In genomic region chr2:46915811-46916630, GRCh38 we compare ENCODE assay signal across 8 cellular contexts. TPM values are rescaled to one million over a fixed set of nuclear protein-coding genes. Genes with fewer than 3 reads are reported as not detected.
A peak's percentile ranks its signal among the peaks of the same experiment; 100 is the strongest.
DNase-seq lines count a peak whose midpoint lies in the region; ATAC-seq, FAIRE-seq and TF ChIP-seq lines count a peak whose summit lies in the region.

No MANE protein-coding gene starts in this region.

- peak; percentile 90 for ATAC-seq in HG02610 (IDR thresholded peaks at IDR 0.05; ENCODE audit: unreplicated experiment)
- peak; percentile 88 for ATAC-seq in activated naive CD8-positive, alpha-beta T cell treated with anti-CD3 and anti-CD28 coated beads, Interleukin-2, amount 10 ng/mL, durations not matched to agents 7 days and 5 days (ENCODE audit: low read depth)
- peak; percentile 83 to 91 (median 86) for ATAC-seq in pancreas

- FAIRE-seq in pancreas (lab: Jason Lieb, UNC): no peak

- H3K4me1 ChIP-seq in cardiac muscle cell (ENCODE audit: low read depth) (peaks cover 6% of the 10 kb centered on the region), pancreas (peaks cover 0 to 23% (median 18%) of the 10 kb centered on the region in 3 donors), tibial artery (peaks cover 0 to 40% (median 25%) of the 10 kb centered on the region in 4 donors)

- H3K27ac Mint-ChIP-seq in activated naive CD8-positive, alpha-beta T cell treated with anti-CD3 and anti-CD28 coated beads, Interleukin-2, amount 10 ng/mL, durations not matched to agents 7 days and 5 days: peak overlapping the region; percentile 23

- no peaks in the 10 kb centered on the region for H3K27me3 Mint-ChIP-seq in activated naive CD8-positive, alpha-beta T cell treated with anti-CD3 and anti-CD28 coated beads, Interleukin-2, amount 10 ng/mL, durations not matched to agents 7 days and 5 days

- H3K36me3 ChIP-seq in cardiac muscle cell (no peaks in the 10 kb centered on the region), pancreas (peaks cover 0 to under 1% (median 0%) of the 10 kb centered on the region in 3 donors), tibial artery (peaks cover under 1 to 4% (median 3%) of the 10 kb centered on the region in 3 donors)

- H3K4me3 ChIP-seq in GM12864 (ENCODE audit: low read depth, low read length): peak overlapping the region; percentile 56
- peak overlapping the region; percentile 98 for H3K4me3 ChIP-seq in cardiac muscle cell
- H3K4me3 ChIP-seq in pancreas: peak overlapping the region; percentile 89 to 100 (median 96)
- peak overlapping the region; percentile 68 to 96 for H3K4me3 ChIP-seq in tibial artery

- intact Hi-C loops in pancreas (cut with DNase I): loop anchor here in 1 of 3 donors (10.0 kb wide), 1 partner anchor 409 kb away; no protein-coding TSS in a partner anchor
- intact Hi-C loops in tibial artery (cut with DNase I; ENCODE audit: low total_unique reads): no loop called here

- H3K27me3 ChIP-seq in cardiac muscle cell: no peaks in the 10 kb centered on the region
- H3K27me3 ChIP-seq in pancreas: no peaks in the 10 kb centered on the region
- no peaks in the 10 kb centered on the region for H3K27me3 ChIP-seq in tibial artery

- TF ChIP-seq CTCF in GM12864 (IDR thresholded peaks at IDR 0.05; ENCODE audit: low read depth, low read length, missing control alignments): no peak
- TF ChIP-seq CTCF in cardiac muscle cell (IDR thresholded peaks at IDR 0.05; ENCODE audit: low read depth, low read length): no peak
- no peak for TF ChIP-seq CTCF in pancreas (IDR thresholded peaks at IDR 0.05)
- TF ChIP-seq CTCF in tibial artery (IDR thresholded peaks at IDR 0.05): peak in 1 of 2 experiments; percentile 14

- H3K27ac ChIP-seq in cardiac muscle cell (peak overlapping the region; percentile 95), pancreas (peak overlapping the region; percentile 97 to 98 (median 98)), tibial artery (peak overlapping the region; percentile 89 to 99)

- peaks cover 32% of the 10 kb centered on the region for H3K4me1 Mint-ChIP-seq in activated naive CD8-positive, alpha-beta T cell treated with anti-CD3 and anti-CD28 coated beads, Interleukin-2, amount 10 ng/mL, durations not matched to agents 7 days and 5 days

- DNase-seq in GM12864 (ENCODE audit: low read depth) (peak; percentile 45), NCI-H1048 (lab: John Stamatoyannopoulos, UW) (peak; percentile 78), SKM-1 treated with dmso at 0.1 percent for 144 hours (lab: John Stamatoyannopoulos, UW; ENCODE audit: unreplicated experiment) (peak; percentile 59), cardiac muscle cell (ENCODE audit: low read depth in 1 of 2, low spot score in 1 of 2) (peak; percentile 95), pancreas (peak; percentile 94 to 100 (median 99)), tibial artery (peak; percentile 89 to 98)
- DNase-seq in activated naive CD8-positive, alpha-beta T cell treated with anti-CD3 and anti-CD28 coated beads, Interleukin-2, amount 10 ng/mL, durations not matched to agents 7 days and 5 days: peak; percentile 85

- 0 to 1% methylated on average over 54 to 55 of the region's 55 CpGs for WGBS in pancreas, 2 donors

- H3K9me3 ChIP-seq in cardiac muscle cell (ENCODE audit: low read depth) (no peaks in the 10 kb centered on the region), pancreas (no peaks in the 10 kb centered on the region), tibial artery (no peaks in the 10 kb centered on the region)

- POLR2A ChIA-PET in activated naive CD8-positive, alpha-beta T cell treated with anti-CD3 and anti-CD28 coated beads, Interleukin-2, amount 10 ng/mL, durations not matched to agents 7 days and 5 days (lab: Charles Lee): interaction anchor here (1.3 kb wide), 1 partner anchor 13 kb away, joined by 9 read pairs; no protein-coding TSS in a partner anchor

- H3K36me3 Mint-ChIP-seq in activated naive CD8-positive, alpha-beta T cell treated with anti-CD3 and anti-CD28 coated beads, Interleukin-2, amount 10 ng/mL, durations not matched to agents 7 days and 5 days: peaks cover 13% of the 10 kb centered on the region

- no peaks in the 10 kb centered on the region for H3K9me3 Mint-ChIP-seq in activated naive CD8-positive, alpha-beta T cell treated with anti-CD3 and anti-CD28 coated beads, Interleukin-2, amount 10 ng/mL, durations not matched to agents 7 days and 5 days

- H3K4me3 Mint-ChIP-seq in activated naive CD8-positive, alpha-beta T cell treated with anti-CD3 and anti-CD28 coated beads, Interleukin-2, amount 10 ng/mL, durations not matched to agents 7 days and 5 days: peak overlapping the region; percentile 97

RNA-seq across cellular contexts. Expression of gene MCFD2, which starts 0.4 kb away (rescaled TPM):
- total RNA-seq in activated naive CD8-positive, alpha-beta T cell treated with anti-CD3 and anti-CD28 coated beads, Interleukin-2, amount 10 ng/mL, durations not matched to agents 7 days and 5 days: 10 to 100 TPM; 38.6 to 46.8 TPM
- 59.1 and 123 TPM in 2 replicates for total RNA-seq in cardiac muscle cell
- polyA plus RNA-seq in cardiac muscle cell: 64.2 and 69.7 TPM in 2 replicates
- total RNA-seq in pancreas: 100 to 1,000 TPM in 4 of 6 donors, 10 to 100 TPM in 2; 82.3 to 180 (median 107) TPM
- polyA plus RNA-seq in pancreas: 10 to 100 TPM; 20.1 to 31.4 TPM

RNA-seq across cellular contexts. Expression of gene TTC7A, which starts 25.0 kb away (rescaled TPM):
- total RNA-seq in activated naive CD8-positive, alpha-beta T cell treated with anti-CD3 and anti-CD28 coated beads, Interleukin-2, amount 10 ng/mL, durations not matched to agents 7 days and 5 days: 10 to 100 TPM; 57.1 to 59.3 TPM
- 8.2 and 12.2 TPM in 2 replicates for total RNA-seq in cardiac muscle cell
- polyA plus RNA-seq in cardiac muscle cell: 5.5 and 7.5 TPM in 2 replicates
- 10 to 100 TPM; 14.4 to 23.7 (median 21.2) TPM for total RNA-seq in pancreas
- 10 to 100 TPM; 10.4 to 21.6 TPM for polyA plus RNA-seq in pancreas

Comparison
In these comparisons a context has a peak if more than half of its experiments do, and no peak if none do; other contexts are left out.
1. Peak in every context shown above with its lines: DNase-seq, ATAC-seq, H3K4me3 ChIP-seq and H3K27ac ChIP-seq.
2. DNase-seq: peak in every context shown above with its lines; median percentile 99 in pancreas; 95 in cardiac muscle cell; 94 in tibial artery; 85 in activated naive CD8-positive, alpha-beta T cell treated with anti-CD3 and anti-CD28 coated beads, Interleukin-2, amount 10 ng/mL, durations not matched to agents 7 days and 5 days; 78 in NCI-H1048; 59 in SKM-1 treated with dmso at 0.1 percent for 144 hours; 45 in GM12864.